Comparison of ENCODE assay signal across 20 cellular contexts in the genomic region with DNA sequence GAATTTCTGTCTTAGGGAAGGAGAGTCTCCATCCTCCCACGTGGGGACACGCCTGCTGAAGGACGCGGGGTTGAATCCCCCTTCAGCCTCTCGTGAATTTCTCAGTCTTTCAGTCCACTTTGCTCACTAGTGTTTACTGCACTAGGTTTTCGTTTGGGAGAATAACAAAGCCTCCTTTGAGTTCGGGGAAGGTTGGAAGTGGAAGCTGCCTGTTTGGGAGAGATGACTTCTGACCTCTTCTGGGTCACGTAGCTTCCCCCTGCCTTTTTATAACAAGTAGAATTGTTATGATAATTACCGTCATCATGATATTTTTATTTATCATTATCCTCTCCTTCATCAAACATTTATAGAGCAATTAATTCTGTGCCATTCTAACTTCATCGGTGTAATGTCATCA.
"Had no signal": no experiment of that assay in that cellular context is flagged by ENCODE, and none has a peak within 500 bp of the region (broad histone marks: within the 10 kb centered on the region; RNA-seq: fewer than 3 reads in every experiment).

No MANE protein-coding gene starts in this region.

- H3K27ac ChIP-seq: epithelial cell of prostate, esophagus muscularis mucosa, gastrocnemius medialis, left ventricle myocardium inferior, lower lobe of right lung had no signal

- H3K27me3 ChIP-seq: esophagus muscularis mucosa, gastrocnemius medialis had no signal

- H3K9me3 ChIP-seq: esophagus muscularis mucosa, gastrocnemius medialis, left ventricle myocardium inferior, lower lobe of right lung had no signal

- DNase-seq: effector memory CD8-positive, alpha-beta T cell; gastrocnemius medialis; glutamatergic neuron; immature natural killer cell; left cardiac atrium; left ventricle myocardium inferior; lower lobe of right lung; mesenchymal stem cell; naive thymus-derived CD4-positive, alpha-beta T cell; nephron progenitor cell; right cardiac atrium; small intestine; stimulated activated CD4-positive, alpha-beta T cell treated with anti-CD3 and anti-CD28 coated beads, Interleukin-4, amount 100 ng/mL, for 1 hour; trophoblast cell had no signal

- H3K36me3 Mint-ChIP-seq: immature natural killer cell; stimulated activated memory B cell treated with anti-CD40 and anti-IgM and Interleukin-4, amounts not matched to agents 10 μg/mL and 1 μg/mL and 100 μg/mL, for 72 hours had no signal

- H3K27ac Mint-ChIP-seq: effector memory CD8-positive, alpha-beta T cell; immature natural killer cell; nephron progenitor cell; progenitor cell of endocrine pancreas; stimulated activated memory B cell treated with anti-CD40 and anti-IgM and Interleukin-4, amounts not matched to agents 10 μg/mL and 1 μg/mL and 100 μg/mL, for 72 hours; stimulated activated naive CD8-positive, alpha-beta T cell treated with anti-CD3 and anti-CD28 coated beads, Interleukin-15, Interleukin-2, amounts not matched to agents 100 ng/mL and 50 ng/mL, for 24 hours had no signal

- ATAC-seq: effector memory CD8-positive, alpha-beta T cell; gastrocnemius medialis; left cardiac atrium; lower lobe of right lung; naive thymus-derived CD4-positive, alpha-beta T cell; right cardiac atrium; stimulated activated memory B cell treated with anti-CD40 and anti-IgM and Interleukin-4, amounts not matched to agents 10 μg/mL and 1 μg/mL and 100 μg/mL, for 72 hours had no signal

- H3K9me3 Mint-ChIP-seq: central memory CD8-positive, alpha-beta T cell; effector memory CD8-positive, alpha-beta T cell; immature natural killer cell; naive thymus-derived CD4-positive, alpha-beta T cell; nephron progenitor cell; stimulated activated memory B cell treated with anti-CD40 and anti-IgM and Interleukin-4, amounts not matched to agents 10 μg/mL and 1 μg/mL and 100 μg/mL, for 72 hours; stimulated activated naive CD8-positive, alpha-beta T cell treated with anti-CD3 and anti-CD28 coated beads, Interleukin-15, Interleukin-2, amounts not matched to agents 100 ng/mL and 50 ng/mL, for 24 hours had no signal

- H3K4me3 Mint-ChIP-seq: central memory CD8-positive, alpha-beta T cell; effector memory CD8-positive, alpha-beta T cell; immature natural killer cell; naive thymus-derived CD4-positive, alpha-beta T cell; nephron progenitor cell; stimulated activated memory B cell treated with anti-CD40 and anti-IgM and Interleukin-4, amounts not matched to agents 10 μg/mL and 1 μg/mL and 100 μg/mL, for 72 hours; stimulated activated naive CD8-positive, alpha-beta T cell treated with anti-CD3 and anti-CD28 coated beads, Interleukin-15, Interleukin-2, amounts not matched to agents 100 ng/mL and 50 ng/mL, for 24 hours had no signal

- H3K4me3 ChIP-seq: esophagus muscularis mucosa, gastrocnemius medialis, left ventricle myocardium inferior, lower lobe of right lung had no signal

- H3K27me3 Mint-ChIP-seq: central memory CD8-positive, alpha-beta T cell; effector memory CD8-positive, alpha-beta T cell; naive thymus-derived CD4-positive, alpha-beta T cell; progenitor cell of endocrine pancreas; stimulated activated memory B cell treated with anti-CD40 and anti-IgM and Interleukin-4, amounts not matched to agents 10 μg/mL and 1 μg/mL and 100 μg/mL, for 72 hours; stimulated activated naive CD8-positive, alpha-beta T cell treated with anti-CD3 and anti-CD28 coated beads, Interleukin-15, Interleukin-2, amounts not matched to agents 100 ng/mL and 50 ng/mL, for 24 hours had no signal

- H3K36me3 ChIP-seq: gastrocnemius medialis, left ventricle myocardium inferior had no signal
